Comparison of ENCODE assay signal across 11 cellular contexts in the genomic region with DNA sequence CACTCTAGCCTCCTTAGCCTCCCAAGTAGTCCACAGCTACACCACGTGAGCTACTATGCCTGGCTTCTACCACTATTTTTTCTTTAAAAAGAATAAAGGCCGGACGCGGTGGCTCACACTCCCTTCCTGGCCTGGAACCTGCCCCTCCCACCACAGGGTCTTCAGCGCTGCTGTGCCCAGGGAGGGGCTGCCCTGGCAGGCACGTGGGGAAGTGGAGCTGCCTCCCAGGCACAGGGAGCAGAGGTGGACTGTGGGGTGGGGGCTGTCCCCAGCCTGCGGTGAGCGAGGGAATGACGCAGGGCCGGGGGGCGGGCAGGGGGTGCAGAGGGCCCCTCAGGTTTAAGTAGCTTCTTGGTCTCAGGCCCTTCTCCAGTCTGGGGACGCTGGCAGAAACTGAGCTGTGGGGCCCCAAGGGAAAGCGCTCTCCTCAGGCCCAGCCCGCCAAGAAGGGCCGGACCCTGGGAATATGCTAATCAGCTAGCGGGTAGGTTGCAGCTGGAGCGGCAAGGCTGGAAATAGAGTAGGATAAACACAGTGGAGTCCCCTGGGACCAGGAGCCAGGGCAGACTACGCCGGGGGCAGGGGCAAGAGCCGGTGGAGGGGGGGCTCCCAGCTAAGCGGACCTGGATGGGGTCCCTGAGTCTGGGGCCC. TPM values are rescaled to one million over a fixed set of nuclear protein-coding genes. Genes with fewer than 3 reads are reported as not detected.
DNase-seq lines count a peak whose midpoint lies in the region; ATAC-seq and TF ChIP-seq lines count a peak whose summit lies in the region.
"Had no signal": no experiment of that assay in that cellular context is flagged by ENCODE, and none has a peak within 500 bp of the region (broad histone marks: within the 10 kb centered on the region; RNA-seq: fewer than 3 reads in every experiment).

No MANE protein-coding gene starts in this region.

- peak overlapping the region; percentile 38 for H3K9ac ChIP-seq in mesendoderm (ENCODE audit: low read length)

- no peak for TF ChIP-seq CTCF in WERI-Rb-1 (IDR thresholded peaks at IDR 0.05; ENCODE audit: low read depth, low read length)
- no peak for TF ChIP-seq CTCF in fibroblast of pulmonary artery (IDR thresholded peaks at IDR 0.05; ENCODE audit: low read length, missing control alignments)
- no peak for TF ChIP-seq CTCF in upper lobe of left lung (IDR thresholded peaks at IDR 0.05)

- DNase-seq in WERI-Rb-1 (peak; percentile 50), fibroblast of pulmonary artery (ENCODE audit: low read depth) (peak; percentile 55), mesendoderm (peak; percentile 42), upper lobe of left lung (peak in 1 of 2 donors; percentile 69), NCI-H1417 treated with DMSO at 0.1 percent for 48 hours (lab: John Stamatoyannopoulos, UW) (no peak), superior temporal gyrus (ENCODE audit: extremely low spot score) (no peak)
- DNase-seq: DMS53, naive B cell, NCI-H748 treated with DMSO at 0.1 percent for 48 hours, T-cell had no signal

- H3K27me3 ChIP-seq in WERI-Rb-1 (ENCODE audit: insufficient read depth, low read depth, severe bottlenecking), result no peaks in the 10 kb centered on the region
- H3K27me3 ChIP-seq in mesendoderm (ENCODE audit: insufficient read depth, low read length, poor library complexity), result no peaks in the 10 kb centered on the region
- H3K27me3 ChIP-seq in upper lobe of left lung, result no peaks in the 10 kb centered on the region

- no peak for TF ChIP-seq EP300 in upper lobe of left lung (IDR thresholded peaks at IDR 0.05)

- H3K4me1 ChIP-seq in mesendoderm (ENCODE audit: control insufficient read depth, low read depth, low read length) (peaks cover 3% of the 10 kb centered on the region), upper lobe of left lung (peaks cover 42 to 63% (median 53%) of the 10 kb centered on the region in 4 donors)

- H4K8ac ChIP-seq in mesendoderm (ENCODE audit: low read depth, low read length), result no peak overlapping the region

- H3K4ac ChIP-seq in mesendoderm (ENCODE audit: low read depth, low read length), result no peak overlapping the region

- H3K23ac ChIP-seq in mesendoderm (ENCODE audit: low read length), result peak overlapping the region; percentile 45

- H3K79me1 ChIP-seq in mesendoderm (ENCODE audit: low read length), result no peaks in the 10 kb centered on the region

- H3K36me3 ChIP-seq in WERI-Rb-1 (peaks cover 33% of the 10 kb centered on the region), mesendoderm (ENCODE audit: control insufficient read depth, insufficient read depth, low read length) (no peaks in the 10 kb centered on the region), upper lobe of left lung (peaks cover 0 to 41% (median 24%) of the 10 kb centered on the region in 4 donors)

- no peak for TF ChIP-seq POLR2A in upper lobe of left lung (IDR thresholded peaks at IDR 0.05)

- H3K9me3 ChIP-seq in WERI-Rb-1 (ENCODE audit: severe bottlenecking), result no peaks in the 10 kb centered on the region
- no peaks in the 10 kb centered on the region for H3K9me3 ChIP-seq in upper lobe of left lung

- no peak overlapping the region for H3K4me2 ChIP-seq in mesendoderm (ENCODE audit: low read length)

- peak overlapping the region; percentile 54 for H3K56ac ChIP-seq in mesendoderm (ENCODE audit: low read length)

- no CpG with 5 or more reads among the region's 21 CpGs for WGBS in mesendoderm (ENCODE audit: extremely low coverage, insufficient coverage, low lambda C conversion rate)
- 37 to 42% methylated on average over 11 to 20 of the region's 21 CpGs for WGBS in upper lobe of left lung, 2 donors

- no peaks in the 10 kb centered on the region for H3K79me2 ChIP-seq in mesendoderm (ENCODE audit: control insufficient read depth, insufficient read depth, low read length)

- H3K18ac ChIP-seq in mesendoderm (ENCODE audit: low read length), result no peak overlapping the region

- H2AK5ac ChIP-seq in mesendoderm (ENCODE audit: low read length), result no peak overlapping the region

- H3K4me3 ChIP-seq in WERI-Rb-1 (ENCODE audit: low read depth, low read length), result no peak overlapping the region; the same call in 1 of the 2 replicates
- no peak overlapping the region for H3K4me3 ChIP-seq in fibroblast of pulmonary artery (replicated peaks; ENCODE audit: low read depth, low read length)
- no peak overlapping the region for H3K4me3 ChIP-seq in mesendoderm (ENCODE audit: low read length)
- H3K4me3 ChIP-seq in upper lobe of left lung, result peak overlapping the region in 3 of 4 donors; percentile 12 to 26 (median 21)

- no peak overlapping the region for H2BK15ac ChIP-seq in mesendoderm (replicated peaks; ENCODE audit: low read depth)

- ATAC-seq in upper lobe of left lung (ENCODE audit: low FRiP score in 2 of 2), result peak in 1 of 2 donors; percentile 51
- ATAC-seq in GM18868 (IDR thresholded peaks at IDR 0.05; ENCODE audit: unreplicated experiment), result no peak
- ATAC-seq: T-cell had no signal

- H4K5ac ChIP-seq in mesendoderm (ENCODE audit: low read length), result no peak overlapping the region

- no peak overlapping the region for H2BK5ac ChIP-seq in mesendoderm (ENCODE audit: low read length)

- no peak overlapping the region for H2BK120ac ChIP-seq in mesendoderm (ENCODE audit: low read depth, low read length)

- H3K27ac ChIP-seq in WERI-Rb-1 (peak overlapping the region; percentile 66), mesendoderm (ENCODE audit: low read depth, low read length) (no peak overlapping the region), upper lobe of left lung (peak overlapping the region; percentile 66 to 86 (median 77))

RNA-seq across cellular contexts. Expression of a gene that starts 46.8 kb away (rescaled TPM):
- polyA plus RNA-seq in mesendoderm (2013, experiment 1 of 2), result 16.4 TPM
- 16.9 TPM for polyA plus RNA-seq in mesendoderm (2013, experiment 2 of 2)
- total RNA-seq in upper lobe of left lung, result 10 to 100 TPM in 2 of 6 donors, 1 to 10 TPM in 4; 6.3 to 13.5 (median 8.9) TPM

Comparison
In these comparisons a context has a peak if more than half of its experiments do, and no peak if none do; other contexts are left out.
1. DNase-seq: peak in WERI-Rb-1 (single experiment), fibroblast of pulmonary artery (single experiment) and mesendoderm (single experiment); none in NCI-H1417 treated with DMSO at 0.1 percent for 48 hours (single experiment) and superior temporal gyrus (single experiment).
2. H3K4me3 ChIP-seq: peak in upper lobe of left lung (3 of 4); none in WERI-Rb-1 (single experiment), fibroblast of pulmonary artery (single experiment) and mesendoderm (single experiment).